Comparison of ENCODE assay signal across 11 cellular contexts in genomic region chr16:51359141-51359960, GRCh38.
A peak's percentile ranks its signal among the peaks of the same experiment; 100 is the strongest.
DNase-seq lines count a peak whose midpoint lies in the region; TF ChIP-seq lines count a peak whose summit lies in the region.
"Had no signal": no experiment of that assay in that cellular context is flagged by ENCODE, and none has a peak within 500 bp of the region (broad histone marks: within the 10 kb centered on the region; RNA-seq: fewer than 3 reads in every experiment).

No MANE protein-coding gene starts in this region.

- no peak for TF ChIP-seq POLR2A in esophagus squamous epithelium (IDR thresholded peaks at IDR 0.05)

- H3K36me3 ChIP-seq in Karpas-422 (ENCODE audit: insufficient read depth, low read length) (no peaks in the 10 kb centered on the region), esophagus squamous epithelium (no peaks in the 10 kb centered on the region)

- no peak overlapping the region for H3K4me3 ChIP-seq in Karpas-422 (ENCODE audit: low read length)
- H3K4me3 ChIP-seq in esophagus squamous epithelium = no peak overlapping the region

- H3K27ac ChIP-seq in angular gyrus (ENCODE audit: low read depth, low read length) (peak overlapping the region; percentile 83), Karpas-422 (ENCODE audit: low read length) (no peak overlapping the region), esophagus squamous epithelium (no peak overlapping the region)
- H3K27ac ChIP-seq: C4-2B, KMS-11 had no signal

- no peak overlapping the region for H2AFZ ChIP-seq in Karpas-422 (ENCODE audit: low read length)

- no peak overlapping the region for H3K4me2 ChIP-seq in Karpas-422 (ENCODE audit: low read depth, low read length, poor library complexity, severe bottlenecking)
- H3K4me2 ChIP-seq: KMS-11 had no signal

- H3K9me2 ChIP-seq in Karpas-422 (replicated peaks; ENCODE audit: insufficient read depth, low read length) = no peaks in the 10 kb centered on the region

- H4K20me1 ChIP-seq in Karpas-422 (ENCODE audit: insufficient read depth, low read depth, low read length) = no peaks in the 10 kb centered on the region

- no peak for TF ChIP-seq CTCF in esophagus squamous epithelium (IDR thresholded peaks at IDR 0.05)

- no peak overlapping the region for H3K9ac ChIP-seq in Karpas-422 (ENCODE audit: low read length)
- H3K9ac ChIP-seq: KMS-11 had no signal

- 48 to 56% methylated on average over 11 to 14 of the region's 17 CpGs for WGBS in esophagus squamous epithelium, 2 donors

- DNase-seq in COLO668 (lab: John Stamatoyannopoulos, UW; ENCODE audit: unreplicated experiment) = peak; percentile 10
- DNase-seq in hypothalamus (lab: John Stamatoyannopoulos, UW) = peak in 49 of 51 donors; percentile 5 to 86 (median 52)
- peak; percentile 73 for DNase-seq in pons (ENCODE audit: low spot score)
- no peak for DNase-seq in NCI-H446 treated with DMSO at 0.1 percent for 48 hours (lab: John Stamatoyannopoulos, UW)
- no peak for DNase-seq in Karpas-422
- DNase-seq in esophagus squamous epithelium (lab: John Stamatoyannopoulos, UW) = no peak
- no peak for DNase-seq in DMS79 treated with DMSO at 0.1 percent for 48 hours (lab: John Stamatoyannopoulos, UW)
- DNase-seq: stimulated activated naive CD4-positive, alpha-beta T cell had no signal

- H3K4me1 ChIP-seq in Karpas-422 (ENCODE audit: low read length) (no peaks in the 10 kb centered on the region), esophagus squamous epithelium (no peaks in the 10 kb centered on the region)

- H3K9me3 ChIP-seq in Karpas-422 (ENCODE audit: low read length) (no peaks in the 10 kb centered on the region), esophagus squamous epithelium (no peaks in the 10 kb centered on the region)

- intact Hi-C loops in esophagus squamous epithelium (cut with DNase I) = no loop called here

- no peaks in the 10 kb centered on the region for H3K27me3 ChIP-seq in Karpas-422 (ENCODE audit: low read length)
- no peaks in the 10 kb centered on the region for H3K27me3 ChIP-seq in esophagus squamous epithelium

- H3K79me2 ChIP-seq in Karpas-422 (ENCODE audit: low read length) = no peaks in the 10 kb centered on the region

Comparison
In these comparisons a context has a peak if more than half of its experiments do, and no peak if none do; other contexts are left out.
1. DNase-seq: peak in COLO668 (single experiment), hypothalamus (49 of 51) and pons (single experiment); none in NCI-H446 treated with DMSO at 0.1 percent for 48 hours (single experiment), Karpas-422 (single experiment), esophagus squamous epithelium (single experiment) and DMS79 treated with DMSO at 0.1 percent for 48 hours (single experiment).